In genomic region chr16:70750893-70751467, GRCh38 we compare ENCODE assay signal across 9 cellular contexts. TPM values are rescaled to one million over a fixed set of nuclear protein-coding genes. Genes with fewer than 3 reads are reported as not detected.
DNase-seq lines count a peak whose midpoint lies in the region; ATAC-seq, FAIRE-seq and TF ChIP-seq lines count a peak whose summit lies in the region.
"Had no signal": no experiment of that assay in that cellular context is flagged by ENCODE, and none has a peak within 500 bp of the region (broad histone marks: within the 10 kb centered on the region; RNA-seq: fewer than 3 reads in every experiment).

No MANE protein-coding gene starts in this region.

- H3K36me3 ChIP-seq in osteoblast (ENCODE audit: insufficient read depth, low read length): no peaks in the 10 kb centered on the region

- H3K79me2 ChIP-seq in osteoblast (ENCODE audit: insufficient read depth, low read length): peaks cover 5% of the 10 kb centered on the region

- TF ChIP-seq CTCF in fibroblast of pulmonary artery (IDR thresholded peaks at IDR 0.05; ENCODE audit: low read length, missing control alignments) (peak; percentile 4), osteoblast (IDR thresholded peaks at IDR 0.05; ENCODE audit: extremely low read depth, low read depth, low read length) (no peak)

- H4K20me1 ChIP-seq in osteoblast (ENCODE audit: insufficient read depth, low read length): no peaks in the 10 kb centered on the region

- H3K4me1 ChIP-seq in osteoblast (ENCODE audit: insufficient read depth, low read length): peaks cover 67% of the 10 kb centered on the region

- peak overlapping the region; percentile 82 for H3K27ac ChIP-seq in osteoblast (ENCODE audit: low read depth, low read length)

- H3K4me3 ChIP-seq in fibroblast of pulmonary artery (replicated peaks; ENCODE audit: low read depth, low read length) (no peak overlapping the region), osteoblast (ENCODE audit: insufficient read depth, low read length) (peak overlapping the region; percentile 13)

- peak; percentile 97 for FAIRE-seq in RCC 7860 (lab: Jason Lieb, UNC)
- no peak for FAIRE-seq in frontal cortex (lab: Jason Lieb, UNC)

- peak overlapping the region; percentile 61 for H3K4me2 ChIP-seq in osteoblast (ENCODE audit: insufficient read depth, low read length)

- H3K27me3 ChIP-seq in osteoblast (ENCODE audit: insufficient read depth, low read length): no peaks in the 10 kb centered on the region

- H3K9me3 ChIP-seq in osteoblast (ENCODE audit: low read depth, low read length): no peaks in the 10 kb centered on the region

- ATAC-seq in HG02884 (IDR thresholded peaks at IDR 0.05; ENCODE audit: unreplicated experiment): no peak

- H2AFZ ChIP-seq in osteoblast (ENCODE audit: low read length): peak overlapping the region; percentile 69

- DNase-seq in AG08396 (ENCODE audit: low spot score) (peak; percentile 89), RCC 7860 (ENCODE audit: low spot score) (peak; percentile 97), fibroblast of pulmonary artery (ENCODE audit: low read depth) (peak; percentile 96), osteoblast (ENCODE audit: insufficient read length, low spot score, missing footprints) (peak; percentile 98), OCI-M1 (lab: John Stamatoyannopoulos, UW) (no peak), frontal cortex (ENCODE audit: low spot score in 2 of 2) (no peak), NCI-H2029 treated with DMSO at 0.1 percent for 48 hours (lab: John Stamatoyannopoulos, UW) (no peak)
- DNase-seq: effector memory CD4-positive, alpha-beta T cell had no signal

RNA-seq across cellular contexts. Expression of gene VAC14, which starts 50.0 kb away (rescaled TPM):
- total RNA-seq in osteoblast: 72.7 and 83.7 TPM in 2 replicates
- total RNA-seq in frontal cortex: 13.0 TPM

Comparison
In these comparisons a context has a peak if more than half of its experiments do, and no peak if none do; other contexts are left out.
1. DNase-seq: peak in AG08396 (single experiment), RCC 7860 (single experiment), fibroblast of pulmonary artery (single experiment) and osteoblast (single experiment); none in OCI-M1 (single experiment), frontal cortex (0 of 2) and NCI-H2029 treated with DMSO at 0.1 percent for 48 hours (single experiment).